ENCODE assay signal across 21 cellular contexts in the genomic region with DNA sequence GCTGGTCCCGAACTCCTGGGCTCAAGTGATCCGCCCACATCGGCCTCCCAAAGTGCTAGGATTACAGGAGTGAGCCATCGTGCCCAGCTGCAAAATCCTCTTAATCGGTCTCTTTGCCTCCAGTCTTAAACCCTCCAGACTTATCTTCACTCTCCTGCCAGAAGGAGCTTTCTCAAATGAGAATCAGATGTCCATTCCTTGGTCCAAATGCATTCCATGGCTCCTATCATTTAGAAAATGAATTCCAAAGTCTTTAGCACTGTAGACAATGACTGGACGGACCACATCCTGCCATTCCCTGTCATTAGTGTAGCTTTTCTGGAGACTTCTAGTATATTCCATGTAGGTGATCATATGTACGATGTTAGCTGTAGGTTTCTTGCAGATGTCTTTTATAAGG.
A peak's percentile ranks its signal among the peaks of the same experiment; 100 is the strongest.
DNase-seq lines count a peak whose midpoint lies in the region; FAIRE-seq and TF ChIP-seq lines count a peak whose summit lies in the region.
"Had no signal": no experiment of that assay in that cellular context is flagged by ENCODE, and none has a peak within 500 bp of the region (broad histone marks: within the 10 kb centered on the region; RNA-seq: fewer than 3 reads in every experiment).

No MANE protein-coding gene starts in this region.

- DNase-seq in D721Med (ENCODE audit: insufficient read length, low spot score) (no peak), NCI-H82 (lab: John Stamatoyannopoulos, UW) (peak; percentile 81), fibroblast of mammary gland (ENCODE audit: low read depth) (peak; percentile 18), BE2C (no peak), mammary epithelial cell (no peak)
- no peak for DNase-seq in activated CD4-positive, alpha-beta T cell treated with anti-CD3 and anti-CD28 coated beads, Interleukin-2, amount 50 U/mL, for 48 hours
- DNase-seq in activated CD4-positive, alpha-beta T cell treated with anti-CD3 and anti-CD28 coated beads for 48 hours, result no peak
- DNase-seq: C1 segment of cervical spinal cord; CD4-positive, alpha-beta memory T cell; COR-L47; EL; GDM1; H7; NCI-H1092 treated with DMSO at 0.1 percent for 48 hours; NCI-H2029; NCI-H446; NCI-H524 treated with DMSO at 0.1 percent for 48 hours; SHP77 treated with DMSO at 0.1 percent for 48 hours; T-helper 1 cell had no signal

- no peaks in the 10 kb centered on the region for H3K4me1 ChIP-seq in BE2C
- H3K4me1 ChIP-seq in mammary epithelial cell (ENCODE audit: insufficient read depth, low read length), result no peaks in the 10 kb centered on the region

- H2AFZ ChIP-seq in mammary epithelial cell (ENCODE audit: low read depth, low read length), result no peak overlapping the region

- H3K79me2 ChIP-seq in mammary epithelial cell (ENCODE audit: insufficient read depth, low read length), result no peaks in the 10 kb centered on the region

- no TSS peak for BruUV-seq in mammary epithelial cell (replicated peaks; lab: Mats Ljungman, UMichigan)

- no peaks in the 10 kb centered on the region; the same call in 1 of the 2 replicates for H3K27me3 ChIP-seq in BE2C
- no peaks in the 10 kb centered on the region for H3K27me3 ChIP-seq in mammary epithelial cell (ENCODE audit: insufficient read depth, low read length)

- no peak overlapping the region for H3K27ac ChIP-seq in mammary epithelial cell (ENCODE audit: insufficient read depth, low read depth, low read length)

- H3K4me2 ChIP-seq in mammary epithelial cell (ENCODE audit: insufficient read depth, low read depth, low read length), result no peak overlapping the region

- H3K9me3 ChIP-seq in BE2C (no peaks in the 10 kb centered on the region), mammary epithelial cell (replicated peaks; ENCODE audit: insufficient read depth, low read length) (no peaks in the 10 kb centered on the region)

- intact Hi-C loops in mammary epithelial cell (cut with micrococcal nuclease), result no loop called here

- dilution Hi-C loops in mammary epithelial cell (cut with HindIII; ENCODE audit: low sequenced_read_pairs), result no loop called here

- H4K20me1 ChIP-seq in mammary epithelial cell (ENCODE audit: insufficient read depth, low read length), result no peaks in the 10 kb centered on the region

- in situ Hi-C loops in mammary epithelial cell (cut with MboI; ENCODE audit: low sequenced_read_pairs in 2 of 2), result no loop called here

- H3K36me3 ChIP-seq in BE2C (no peaks in the 10 kb centered on the region), mammary epithelial cell (ENCODE audit: insufficient read depth, low read length) (no peaks in the 10 kb centered on the region)

- no peak overlapping the region for H3K9ac ChIP-seq in mammary epithelial cell (ENCODE audit: insufficient read depth, low read length)

- FAIRE-seq in D721Med (lab: Jason Lieb, UNC), result peak; percentile 67
- FAIRE-seq: GM12891, GM19239 had no signal

- H3K4me3 ChIP-seq in fibroblast of mammary gland (ENCODE audit: control insufficient read depth, low read depth, low read length) (no peak overlapping the region), BE2C (ENCODE audit: low read depth, low read length) (no peak overlapping the region), mammary epithelial cell (replicated peaks in 1 of 3; ENCODE audit: insufficient read depth in 1 of 3, low read depth in 2 of 3, low read length in 3 of 3) (no peak overlapping the region)

- CTCF ChIA-PET in mammary epithelial cell (lab: Charles Lee; ENCODE audit: low non-redundant PET), result no interaction called here

- TF ChIP-seq CTCF in D721Med (IDR thresholded peaks at IDR 0.05; ENCODE audit: insufficient read depth, missing control alignments) (no peak), fibroblast of mammary gland (conservative IDR thresholded peaks at IDR 0.05; ENCODE audit: control insufficient read depth, insufficient read depth, low read depth, low read length) (no peak), BE2C (IDR thresholded peaks at IDR 0.05; ENCODE audit: low read depth, low read length) (no peak), mammary epithelial cell (conservative IDR thresholded peaks at IDR 0.05 in 1 of 2, IDR thresholded peaks at IDR 0.05 in 1 of 2; ENCODE audit: extremely low read depth in 1 of 2, insufficient read depth in 1 of 2, low read depth in 1 of 2, low read length in 2 of 2) (no peak)

- 89% methylated on average over 6 of the region's 7 CpGs for WGBS in mammary epithelial cell (ENCODE audit: low coverage, missing lambda C conversion rate)

Comparison
In these comparisons a context has a peak if more than half of its experiments do, and no peak if none do; other contexts are left out.
1. DNase-seq: peak in NCI-H82 (single experiment) and fibroblast of mammary gland (single experiment); none in D721Med (single experiment), BE2C (single experiment), activated CD4-positive, alpha-beta T cell treated with anti-CD3 and anti-CD28 coated beads, Interleukin-2, amount 50 U/mL, for 48 hours (0 of 2), mammary epithelial cell (single experiment) and activated CD4-positive, alpha-beta T cell treated with anti-CD3 and anti-CD28 coated beads for 48 hours (single experiment).